2 cellular contexts compared by ENCODE assay signal in the genomic region with DNA sequence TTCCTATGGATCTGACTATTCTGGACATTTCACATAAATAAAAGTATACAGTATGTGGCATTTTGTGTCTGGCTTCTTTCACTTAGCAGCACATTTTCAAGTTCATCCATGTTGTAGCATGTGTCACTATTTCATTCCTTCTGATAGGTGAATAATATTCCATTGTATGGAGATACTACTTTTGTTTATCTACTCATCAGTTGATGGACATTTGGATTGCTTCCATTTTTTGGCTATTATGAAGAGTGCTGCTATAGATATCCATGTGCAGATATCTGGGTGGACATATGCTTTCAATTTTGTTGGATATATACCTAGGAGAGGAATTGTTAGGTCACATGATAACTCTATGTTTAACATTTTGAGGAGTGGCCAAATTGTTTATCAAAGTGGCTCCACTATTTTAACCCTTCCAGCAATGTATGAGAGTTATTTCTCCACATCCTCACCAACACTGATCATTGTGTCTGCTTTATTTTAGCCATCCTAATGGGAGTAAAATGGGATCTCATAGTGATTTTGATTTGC.
TF ChIP-seq lines count a peak whose summit lies in the region.

No MANE protein-coding gene starts in this region.

TF ChIP-seq in HEK293, 187 proteins besides CTCF, POLR2A, EP300 and RAD21:
- TF ChIP-seq ZNF10 (tag by site-specific recombination; IDR thresholded peaks at IDR 0.05) (peak; percentile 97), ZNF133 (tag by site-specific recombination; IDR thresholded peaks at IDR 0.05) (no peak), ZNF302 (tag by site-specific recombination; IDR thresholded peaks at IDR 0.05; ENCODE audit: low read depth) (no peak), ZNF366 (tag by site-specific recombination; conservative IDR thresholded peaks at IDR 0.05) (no peak), SP3 (tag by site-specific recombination; IDR thresholded peaks at IDR 0.05) (peak; percentile 10; the same call in 1 of the 2 replicates)

TF ChIP-seq in SK-N-SH, 30 proteins besides CTCF, POLR2A, EP300 and RAD21:
- TF ChIP-seq GATA2 (CRISPR knock-in tag; IDR thresholded peaks at IDR 0.05), result 0 out of 2 replicates have a peak, but pooled peaks have one; percentile 7
- no peak for TF ChIP-seq RCOR1 (IDR thresholded peaks at IDR 0.05; ENCODE audit: low read length)
- TF ChIP-seq MEF2A (IDR thresholded peaks at IDR 0.05; ENCODE audit: borderline replicate concordance, low read depth), result no peak
